14 cellular contexts compared by ENCODE assay signal in genomic region chr13:24275041-24275440, GRCh38. TPM values are rescaled to one million over a fixed set of nuclear protein-coding genes. Genes with fewer than 3 reads are reported as not detected.
A peak's percentile ranks its signal among the peaks of the same experiment; 100 is the strongest.
DNase-seq lines count a peak whose midpoint lies in the region; ATAC-seq, FAIRE-seq and TF ChIP-seq lines count a peak whose summit lies in the region.
"Had no signal": no experiment of that assay in that cellular context is flagged by ENCODE, and none has a peak within 500 bp of the region (broad histone marks: within the 10 kb centered on the region; RNA-seq: fewer than 3 reads in every experiment).

No MANE protein-coding gene starts in this region.

- peaks cover 50% of the 10 kb centered on the region for H3K4me1 Mint-ChIP-seq in activated T-helper 17 cell treated with anti-CD3 and anti-CD28 coated beads, Interleukin-2, amount 50 U/mL, for 72 hours
- H3K4me1 Mint-ChIP-seq in naive thymus-derived CD4-positive, alpha-beta T cell, result peaks cover 67 to 100% (median 93%) of the 10 kb centered on the region in 7 donors

- H3K36me3 ChIP-seq in BLaER1 (no peaks in the 10 kb centered on the region), kidney (ENCODE audit: control insufficient read depth in 1 of 2, insufficient read depth in 2 of 2, low read length in 2 of 2) (peaks cover 0 to under 1% of the 10 kb centered on the region in 2 donors)
- H3K36me3 ChIP-seq in naive thymus-derived CD4-positive, alpha-beta T cell (ENCODE audit: control insufficient read depth in 2 of 3, insufficient read depth in 3 of 3, low read length in 3 of 3), result peaks cover 0 to 5% (median 0%) of the 10 kb centered on the region in 3 experiments
- H3K36me3 ChIP-seq: left lung, pancreas had no signal

- POLR2A ChIA-PET in naive thymus-derived CD4-positive, alpha-beta T cell (lab: Charles Lee), result interaction anchor here (0.5 to 12.5 kb wide), 4 partner anchors 16 to 140 kb away, joined by 5 to 637 read pairs (median 6); no protein-coding TSS in a partner anchor

- H3K27me3 Mint-ChIP-seq in activated T-helper 17 cell treated with anti-CD3 and anti-CD28 coated beads, Interleukin-2, amount 50 U/mL, for 72 hours, result no peaks in the 10 kb centered on the region
- peaks cover 0 to 3% (median 0%) of the 10 kb centered on the region in 5 donors for H3K27me3 Mint-ChIP-seq in naive thymus-derived CD4-positive, alpha-beta T cell

- H3K9ac ChIP-seq in BLaER1 (no peak overlapping the region; the same call in 1 of the 2 replicates), kidney (ENCODE audit: low read length in 2 of 2) (no peak overlapping the region)

- CTCF ChIA-PET in naive thymus-derived CD4-positive, alpha-beta T cell (lab: Charles Lee), result interaction anchor here (0.7 to 2.1 kb wide), 7 partner anchors 9 to 46 kb away, joined by 3 to 8 read pairs (median 4); no protein-coding TSS in a partner anchor

- peak overlapping the region; percentile 79 for H3K4me2 ChIP-seq in BLaER1

- intact Hi-C loops in naive thymus-derived CD4-positive, alpha-beta T cell (cut with micrococcal nuclease), result loop anchor here in 1 of 2 donors (2.0 kb wide), 1 partner anchor 14 kb away; no protein-coding TSS in a partner anchor
- intact Hi-C loops in kidney (cut with DNase I), result no loop called here

- peak overlapping the region; percentile 72 for H3K27ac ChIP-seq in BLaER1
- H3K27ac ChIP-seq in naive thymus-derived CD4-positive, alpha-beta T cell (ENCODE audit: low read depth, low read length), result peak overlapping the region; percentile 94
- no peak overlapping the region for H3K27ac ChIP-seq in kidney (ENCODE audit: low read depth in 2 of 2, low read length in 2 of 2)

- H3K4me3 ChIP-seq in BLaER1 (no peak overlapping the region), GM12865 (ENCODE audit: low read depth, low read length) (peak overlapping the region; percentile 10; the same call in 1 of the 2 replicates), kidney (ENCODE audit: low read length in 2 of 2) (no peak overlapping the region)
- H3K4me3 ChIP-seq in naive thymus-derived CD4-positive, alpha-beta T cell (ENCODE audit: low read length), result peak overlapping the region; percentile 31
- H3K4me3 ChIP-seq: left lung, pancreas had no signal

- no peaks in the 10 kb centered on the region for H3K27me3 ChIP-seq in BLaER1
- no peaks in the 10 kb centered on the region for H3K27me3 ChIP-seq in naive thymus-derived CD4-positive, alpha-beta T cell (ENCODE audit: control insufficient read depth in 2 of 2, insufficient read depth in 2 of 2, low read length in 2 of 2)
- H3K27me3 ChIP-seq: left lung, pancreas had no signal

- peaks cover 49% of the 10 kb centered on the region for H3K36me3 Mint-ChIP-seq in activated T-helper 17 cell treated with anti-CD3 and anti-CD28 coated beads, Interleukin-2, amount 50 U/mL, for 72 hours (ENCODE audit: low read depth)
- H3K36me3 Mint-ChIP-seq in naive thymus-derived CD4-positive, alpha-beta T cell, result peaks cover 0 to 14% (median 9%) of the 10 kb centered on the region in 5 donors

- DNase-seq in GM12865 (ENCODE audit: low read depth) (peak; percentile 24), kidney (no peak), SW 1271 (lab: John Stamatoyannopoulos, UW) (no peak)
- no peak for DNase-seq in naive thymus-derived CD4-positive, alpha-beta T cell
- DNase-seq: NCI-H1417, NCI-H510A treated with DMSO at 0.1 percent for 48 hours had no signal

- H3K27ac Mint-ChIP-seq in activated T-helper 17 cell treated with anti-CD3 and anti-CD28 coated beads, Interleukin-2, amount 50 U/mL, for 72 hours, result peak overlapping the region; percentile 95
- H3K27ac Mint-ChIP-seq in naive thymus-derived CD4-positive, alpha-beta T cell, result peak overlapping the region; percentile 97 to 100 (median 99)

- no peak for ATAC-seq in activated T-helper 17 cell treated with anti-CD3 and anti-CD28 coated beads, Interleukin-2, amount 50 U/mL, for 72 hours (replicated peaks)
- no peak for ATAC-seq in naive thymus-derived CD4-positive, alpha-beta T cell
- ATAC-seq in GM19467 (IDR thresholded peaks at IDR 0.05; ENCODE audit: unreplicated experiment) (no peak), esophagus mucosa (no peak)
- ATAC-seq: left lung, pancreas had no signal

- no peaks in the 10 kb centered on the region for H3K9me3 Mint-ChIP-seq in activated T-helper 17 cell treated with anti-CD3 and anti-CD28 coated beads, Interleukin-2, amount 50 U/mL, for 72 hours
- H3K9me3 Mint-ChIP-seq in naive thymus-derived CD4-positive, alpha-beta T cell, result peaks cover 0 to 5% (median 0%) of the 10 kb centered on the region in 11 donors

- peak overlapping the region; percentile 98 for H3K4me3 Mint-ChIP-seq in activated T-helper 17 cell treated with anti-CD3 and anti-CD28 coated beads, Interleukin-2, amount 50 U/mL, for 72 hours
- H3K4me3 Mint-ChIP-seq in naive thymus-derived CD4-positive, alpha-beta T cell, result peak overlapping the region; percentile 45 to 87 (median 80)

- no peaks in the 10 kb centered on the region for H4K20me1 ChIP-seq in BLaER1

- no peak for TF ChIP-seq CTCF in GM12865 (IDR thresholded peaks at IDR 0.05; ENCODE audit: insufficient read depth, low read depth, low read length, missing control alignments)
- TF ChIP-seq CTCF in kidney (IDR thresholded peaks at IDR 0.05; ENCODE audit: borderline replicate concordance, extremely low read depth, insufficient read depth), result no peak

- no peak for FAIRE-seq in kidney (lab: Jason Lieb, UNC)
- FAIRE-seq: HTR-8/SVneo, pancreas had no signal

- H3K9me3 ChIP-seq in BLaER1 (no peaks in the 10 kb centered on the region), kidney (ENCODE audit: control insufficient read depth in 1 of 2, low read length in 2 of 2) (no peaks in the 10 kb centered on the region)
- no peaks in the 10 kb centered on the region for H3K9me3 ChIP-seq in naive thymus-derived CD4-positive, alpha-beta T cell (ENCODE audit: control insufficient read depth in 2 of 3, low read length in 3 of 3)
- H3K9me3 ChIP-seq: left lung, pancreas had no signal

- H3K4me1 ChIP-seq in BLaER1 (peaks cover 85% of the 10 kb centered on the region), kidney (ENCODE audit: control insufficient read depth in 1 of 2, insufficient read depth in 1 of 2, low read depth in 1 of 2, low read length in 2 of 2) (peaks cover 20 to 35% of the 10 kb centered on the region in 2 donors)
- H3K4me1 ChIP-seq in naive thymus-derived CD4-positive, alpha-beta T cell (ENCODE audit: control insufficient read depth in 2 of 2, insufficient read depth in 2 of 2, low read length in 2 of 2), result peaks cover 76 to 79% of the 10 kb centered on the region in 2 donors

RNA-seq across cellular contexts. Expression of gene C1QTNF9, which starts 34.3 kb away (rescaled TPM):
- total RNA-seq in activated T-helper 17 cell treated with anti-CD3 and anti-CD28 coated beads, Interleukin-2, amount 50 U/mL, for 72 hours, result not detected
- total RNA-seq in naive thymus-derived CD4-positive, alpha-beta T cell, result under 1 TPM in 1 of 5 experiments, not detected in 4; 0.19 TPM
- not detected for polyA plus RNA-seq in naive thymus-derived CD4-positive, alpha-beta T cell
- total RNA-seq in kidney (0.25 TPM), esophagus mucosa (not detected)
- polyA plus RNA-seq in kidney (ENCODE audit: insufficient read depth, low read depth, low replicate concordance), result not detected
- total RNA-seq: dermis microvascular lymphatic vessel endothelial cell had no signal

Comparison
In these comparisons a context has a peak if more than half of its experiments do, and no peak if none do; other contexts are left out.
1. H3K27ac ChIP-seq: peak in BLaER1 (single experiment) and naive thymus-derived CD4-positive, alpha-beta T cell (single experiment); none in kidney (0 of 2).
2. H3K4me3 ChIP-seq: peak in GM12865 (single experiment) and naive thymus-derived CD4-positive, alpha-beta T cell (single experiment); none in BLaER1 (single experiment) and kidney (0 of 2).